ENCODE assay signal across 8 cellular contexts in genomic region chr16:74774223-74775139, GRCh38. TPM values are rescaled to one million over a fixed set of nuclear protein-coding genes. Genes with fewer than 3 reads are reported as not detected.
DNase-seq lines count a peak whose midpoint lies in the region; ATAC-seq and TF ChIP-seq lines count a peak whose summit lies in the region.

Gene FA2H (minus strand): TSS chr16:74774820. CDS start chr16:74774755, 65 bp downstream.

- peak; percentile 92 for DNase-seq in DMS153 treated with DMSO at 0.1 percent for 48 hours (lab: John Stamatoyannopoulos, UW; ENCODE audit: unreplicated experiment)
- DNase-seq in HuH-7.5 (ENCODE audit: low spot score): peak; percentile 95
- peak; percentile 88 for DNase-seq in PC-3
- peak; percentile 27 to 44 for DNase-seq in activated T-helper 1 cell treated with anti-CD3 and anti-CD28 coated beads, Interleukin-2, amount 50 U/mL, for 16 hours (ENCODE audit: low read depth in 1 of 2, low spot score in 1 of 2)
- peak; percentile 10 for DNase-seq in foreskin melanocyte
- peak; percentile 93 for DNase-seq in neural progenitor cell (ENCODE audit: low spot score)
- peak; percentile 88 for DNase-seq in superior temporal gyrus (ENCODE audit: extremely low spot score)

- peak within 1 kb of the TSS; percentile 81 for H3K4me3 Mint-ChIP-seq in neural progenitor cell

- H3K36me3 Mint-ChIP-seq in neural progenitor cell: no peaks in the 10 kb centered on the region

- H3K9me3 ChIP-seq in PC-3 (ENCODE audit: low read length) (no peaks in the 10 kb centered on the region), neural progenitor cell (ENCODE audit: low read depth) (no peaks in the 10 kb centered on the region)

- H3K4me2 ChIP-seq in PC-3 (ENCODE audit: low read length) (peak within 1 kb of the TSS; percentile 83), neural progenitor cell (peak within 1 kb of the TSS; percentile 98)

- intact Hi-C loops in PC-3 (cut with micrococcal nuclease): no loop called here

- no peaks in the 10 kb centered on the region for H3K9me3 Mint-ChIP-seq in neural progenitor cell

- peak within 1 kb of the TSS; percentile 61 for H3K9ac ChIP-seq in PC-3 (ENCODE audit: low read length)
- no peak within 1 kb of the TSS for H3K9ac ChIP-seq in neural progenitor cell

- no peak within 1 kb of the TSS for H3K27ac Mint-ChIP-seq in neural progenitor cell

- H3K4me1 Mint-ChIP-seq in neural progenitor cell: peaks cover 11% of the 10 kb centered on the region

- H3K4me1 ChIP-seq in PC-3 (ENCODE audit: insufficient read depth, low read length) (peaks cover 7% of the 10 kb centered on the region; the same call in 1 of the 2 replicates), neural progenitor cell (peaks cover 7% of the 10 kb centered on the region)

- peak within 1 kb of the TSS; percentile 14; the same call in 1 of the 2 replicates for H3K27ac ChIP-seq in PC-3 (ENCODE audit: low read length)
- H3K27ac ChIP-seq in neural progenitor cell: no peak within 1 kb of the TSS

- H2AFZ ChIP-seq in PC-3 (ENCODE audit: low read length): peak within 1 kb of the TSS; percentile 92
- peak within 1 kb of the TSS; percentile 81 for H2AFZ ChIP-seq in neural progenitor cell (replicated peaks)

- H3K9me2 ChIP-seq in PC-3 (replicated peaks; ENCODE audit: low read length): no peaks in the 10 kb centered on the region

- H3K4me3 ChIP-seq in PC-3 (ENCODE audit: low read length) (peak within 1 kb of the TSS; percentile 74), neural progenitor cell (peak within 1 kb of the TSS; percentile 58)

- H3F3A ChIP-seq in PC-3 (ENCODE audit: low read length, unreplicated experiment): no peaks in the 10 kb centered on the region
- H3F3A ChIP-seq in neural progenitor cell (ENCODE audit: low read depth): peaks cover 19% of the 10 kb centered on the region

- H3K79me2 ChIP-seq in PC-3 (ENCODE audit: low read length) (no peaks in the 10 kb centered on the region), neural progenitor cell (ENCODE audit: low read depth) (no peaks in the 10 kb centered on the region)

- CTCF ChIA-PET in PC-3 (lab: Charles Lee): interaction anchor here (0.9 kb wide), 1 partner anchor 88 kb away, joined by 4 read pairs; no protein-coding TSS in a partner anchor

- H3K27me3 Mint-ChIP-seq in neural progenitor cell (ENCODE audit: insufficient read depth, low read depth): peaks cover 37% of the 10 kb centered on the region

- no peaks in the 10 kb centered on the region for H3K36me3 ChIP-seq in PC-3 (ENCODE audit: low read depth, low read length)
- H3K36me3 ChIP-seq in neural progenitor cell: no peaks in the 10 kb centered on the region

- BruUV-seq in PC-3 (replicated peaks; lab: Mats Ljungman, UMichigan): no TSS peak

- H4K20me1 ChIP-seq in PC-3 (ENCODE audit: low read length) (no peaks in the 10 kb centered on the region), neural progenitor cell (ENCODE audit: low read depth) (peaks cover 4% of the 10 kb centered on the region)

- peak; percentile 87 for ATAC-seq in GM21528 (IDR thresholded peaks at IDR 0.05; ENCODE audit: low FRiP score, unreplicated experiment)
- peak; percentile 98 for ATAC-seq in PC-3

- no peaks in the 10 kb centered on the region for H3K27me3 ChIP-seq in PC-3 (ENCODE audit: low read length)
- H3K27me3 ChIP-seq in neural progenitor cell: peaks cover 49% of the 10 kb centered on the region

- POLR2A ChIA-PET in PC-3 (lab: Charles Lee; ENCODE audit: unreplicated experiment): interaction anchor here (0.7 kb wide), 1 partner anchor 50 kb away, joined by 3 read pairs; no protein-coding TSS in a partner anchor

- TF ChIP-seq CTCF in PC-3 (conservative IDR thresholded peaks at IDR 0.05; ENCODE audit: low read depth, low read length): peak; percentile 35; the same call in 1 of the 2 replicates
- TF ChIP-seq CTCF in neural progenitor cell (IDR thresholded peaks at IDR 0.05): peak; percentile 58

RNA-seq across cellular contexts. Expression of gene FA2H, which starts in this region (rescaled TPM):
- 3.9 and 6.2 TPM in 2 replicates for total RNA-seq in PC-3 (2014; rRNA removed)
- not detected in 2 replicates for total RNA-seq in neural progenitor cell (ENCODE audit: low replicate concordance)

Comparison
In these comparisons a context has a peak if more than half of its experiments do, and no peak if none do; other contexts are left out.
1. Peak in DNase-seq, H3K4me3 ChIP-seq and H3K4me2 ChIP-seq in neural progenitor cell; RNA of the gene not detected or under 1 TPM.
2. DNase-seq: peak in every context shown above with its lines; median percentile 95 in HuH-7.5; 93 in neural progenitor cell; 92 in DMS153 treated with DMSO at 0.1 percent for 48 hours; 88 in PC-3; 88 in superior temporal gyrus; 36 in activated T-helper 1 cell treated with anti-CD3 and anti-CD28 coated beads, Interleukin-2, amount 50 U/mL, for 16 hours; 10 in foreskin melanocyte.